1 cellular context compared by ENCODE assay signal in the genomic region with DNA sequence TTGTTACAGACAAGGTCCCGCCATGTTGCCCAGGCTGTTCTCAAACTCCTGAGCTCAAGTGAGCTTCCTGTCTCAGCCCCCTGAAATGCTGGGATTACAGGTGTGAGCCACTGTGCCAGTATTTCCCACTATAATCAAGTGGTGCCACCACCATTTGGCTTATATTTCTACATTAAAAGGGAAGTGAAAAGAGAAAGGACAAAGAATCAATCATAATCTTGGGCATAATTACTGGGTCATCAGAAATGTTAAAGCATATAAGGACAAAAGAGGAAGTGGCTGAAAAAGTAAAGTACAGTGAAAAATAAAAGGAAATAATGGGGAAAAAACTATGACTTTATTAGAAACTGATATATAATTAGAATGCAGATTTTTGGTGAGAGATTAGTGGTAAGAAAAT.
TF ChIP-seq lines count a peak whose summit lies in the region.

No MANE protein-coding gene starts in this region.

TF ChIP-seq in H1, 55 proteins besides CTCF, POLR2A, EP300 and RAD21:
- TF ChIP-seq KDM5A (IDR thresholded peaks at IDR 0.05; ENCODE audit: low read length) (no peak), TCF12 (IDR thresholded peaks at IDR 0.05; ENCODE audit: low read depth, low read length) (no peak), CTBP2 (IDR thresholded peaks at IDR 0.05; ENCODE audit: borderline replicate concordance, insufficient read depth, insufficient read length, low read length) (no peak), RNF2 (IDR thresholded peaks at IDR 0.05; ENCODE audit: borderline replicate concordance, low read depth, low read length, missing control alignments, poor library complexity, severe bottlenecking) (no peak), YY1 (IDR thresholded peaks at IDR 0.05; ENCODE audit: low read depth, low read length) (no peak), ASH2L (IDR thresholded peaks at IDR 0.05; ENCODE audit: low read length) (no peak), SP4 (IDR thresholded peaks at IDR 0.05; ENCODE audit: low read length) (no peak), CHD2 (IDR thresholded peaks at IDR 0.05; ENCODE audit: low read length) (no peak), SIN3A (conservative IDR thresholded peaks at IDR 0.05 in 1 of 2, IDR thresholded peaks at IDR 0.05 in 1 of 2; ENCODE audit: low read depth in 1 of 2, low read length in 2 of 2) (no peak), SP2 (IDR thresholded peaks at IDR 0.05; ENCODE audit: low read length) (no peak), RBBP5 (IDR thresholded peaks at IDR 0.05; ENCODE audit: borderline replicate concordance, low read depth, low read length) (no peak), JUN (IDR thresholded peaks at IDR 0.05; ENCODE audit: low read depth, low read length) (no peak), SIX5 (IDR thresholded peaks at IDR 0.05; ENCODE audit: low read depth, low read length) (no peak)
